Comparison of ENCODE assay signal across 1 cellular context in the genomic region with DNA sequence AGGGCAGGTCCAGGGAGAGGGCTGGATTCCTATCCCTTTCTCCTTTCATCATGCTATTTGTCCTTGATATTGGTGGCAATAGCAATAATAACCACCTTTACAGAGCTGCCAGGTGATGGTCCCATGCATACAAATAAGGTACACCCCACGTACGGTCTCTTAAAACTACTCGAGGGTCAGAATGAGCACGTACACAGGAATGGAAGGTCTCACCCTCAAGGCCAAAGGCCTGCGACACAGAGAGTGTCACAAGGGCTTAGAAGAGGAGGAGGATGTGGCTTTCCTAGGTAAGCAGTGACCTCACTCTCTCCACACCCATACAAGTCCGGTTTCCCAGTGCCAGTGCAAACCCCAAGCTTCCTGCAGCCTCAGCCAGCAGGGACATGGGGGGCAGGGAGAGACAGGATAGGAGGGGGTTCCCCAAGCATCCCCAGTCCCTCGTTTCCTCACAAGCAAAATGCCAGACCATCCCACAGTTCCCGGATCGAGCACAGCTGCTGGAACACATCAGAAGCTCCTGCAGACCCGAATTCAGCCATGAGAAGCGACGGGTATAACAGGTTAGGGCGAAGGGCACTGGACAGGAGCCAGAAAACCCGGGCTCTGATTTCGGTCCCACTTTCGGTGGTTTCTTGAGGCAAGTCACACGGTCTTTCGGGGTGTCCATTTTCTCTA.
TF ChIP-seq lines count a peak whose summit lies in the region.

No MANE protein-coding gene starts in this region.

TF ChIP-seq in GM12878, 131 proteins besides CTCF, POLR2A, EP300 and RAD21:
- no peak for TF ChIP-seq ATF2 (IDR thresholded peaks at IDR 0.05; ENCODE audit: low read length)
- TF ChIP-seq HDGF (IDR thresholded peaks at IDR 0.05) = no peak
- TF ChIP-seq POU2F2 (IDR thresholded peaks at IDR 0.05; ENCODE audit: borderline replicate concordance, low read depth, low read length) = no peak
- no peak for TF ChIP-seq SREBF1 (IDR thresholded peaks at IDR 0.05; ENCODE audit: low read length)
- TF ChIP-seq STAT1 (conservative IDR thresholded peaks at IDR 0.05) = no peak
- no peak for TF ChIP-seq ATF7 (IDR thresholded peaks at IDR 0.05; ENCODE audit: low read depth)
- TF ChIP-seq, protein P1, sequence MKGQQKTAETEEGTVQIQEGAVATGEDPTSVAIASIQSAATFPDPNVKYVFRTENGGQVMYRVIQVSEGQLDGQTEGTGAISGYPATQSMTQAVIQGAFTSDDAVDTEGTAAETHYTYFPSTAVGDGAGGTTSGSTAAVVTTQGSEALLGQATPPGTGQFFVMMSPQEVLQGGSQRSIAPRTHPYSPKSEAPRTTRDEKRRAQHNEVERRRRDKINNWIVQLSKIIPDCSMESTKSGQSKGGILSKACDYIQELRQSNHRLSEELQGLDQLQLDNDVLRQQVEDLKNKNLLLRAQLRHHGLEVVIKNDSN (IDR thresholded peaks at IDR 0.05; ENCODE audit: borderline replicate concordance, extremely low read length, insufficient read depth, low read depth, low read length) = no peak
- no peak for TF ChIP-seq SMAD5 (IDR thresholded peaks at IDR 0.05; ENCODE audit: low read depth)
- no peak for TF ChIP-seq EED (IDR thresholded peaks at IDR 0.05; ENCODE audit: low read depth)
- TF ChIP-seq SREBF2 (IDR thresholded peaks at IDR 0.05; ENCODE audit: low read length) = no peak
- TF ChIP-seq SP1 (IDR thresholded peaks at IDR 0.05; ENCODE audit: low read depth, low read length) = no peak
- no peak for TF ChIP-seq HDAC2 (IDR thresholded peaks at IDR 0.05)
- TF ChIP-seq MEF2A (IDR thresholded peaks at IDR 0.05; ENCODE audit: insufficient read depth, low read depth, low read length) = no peak
TF ChIP-seq in GM12878: peak in this region for 0.
